ENCODE assay signal across 8 cellular contexts in the genomic region with DNA sequence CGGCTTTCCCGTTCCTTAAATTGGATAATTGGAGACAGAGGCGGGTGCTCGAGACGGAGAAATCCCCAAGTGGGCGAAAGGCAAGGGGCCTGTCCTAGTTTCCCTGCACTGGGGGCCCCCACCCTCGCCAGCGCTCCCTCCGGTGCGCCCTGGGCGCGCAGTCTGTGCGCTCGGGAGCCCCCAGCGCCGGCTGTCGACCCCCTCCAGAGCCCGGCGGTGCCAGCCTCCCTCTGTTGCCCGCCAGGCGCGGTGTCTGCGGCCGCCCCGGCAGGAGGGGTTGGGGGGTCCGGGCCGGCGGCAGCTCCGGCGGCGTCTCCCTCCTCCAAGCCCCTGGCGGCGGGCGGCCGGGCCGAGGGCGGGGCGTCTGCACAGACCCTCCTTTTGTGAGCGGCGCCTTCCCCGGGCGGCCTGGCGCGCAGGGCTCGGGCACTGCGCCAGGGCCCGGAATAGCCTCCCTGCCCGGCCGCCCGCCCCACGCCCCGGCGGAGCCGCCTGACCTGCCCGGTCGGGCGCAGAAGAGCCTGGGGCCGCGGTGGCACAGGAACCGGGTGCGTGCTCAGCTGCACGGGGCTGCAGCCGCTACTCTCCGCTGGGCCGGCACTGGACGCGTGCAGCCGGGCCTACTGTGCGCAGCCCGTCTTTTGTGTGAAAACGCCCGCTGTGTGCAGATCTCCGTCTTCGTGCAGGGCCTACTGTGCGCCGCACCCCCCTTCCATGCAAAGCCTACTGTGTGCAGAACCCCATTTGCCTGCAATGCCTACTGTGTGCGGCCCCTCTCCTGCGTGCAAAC. TPM values are rescaled to one million over a fixed set of nuclear protein-coding genes. Genes with fewer than 3 reads are reported as not detected.
DNase-seq lines count a peak whose midpoint lies in the region; ATAC-seq and TF ChIP-seq lines count a peak whose summit lies in the region.

No MANE protein-coding gene starts in this region.

- no peak for DNase-seq in activated CD4-positive, alpha-beta T cell treated with anti-CD3 and anti-CD28 coated beads, Interleukin-2, amount 10 ng/mL, durations not matched to agents 7 days and 5 days
- DNase-seq in activated CD4-positive, alpha-beta T cell treated with anti-CD3 and anti-CD28 coated beads, Interleukin-2, amount 50 U/mL, for 4 hours, result no peak
- no peak for DNase-seq in RWPE1 (ENCODE audit: low spot score)
- no peak for DNase-seq in pons (ENCODE audit: low spot score)
- no peak for DNase-seq in AML-193 (lab: John Stamatoyannopoulos, UW)

- peak overlapping the region; percentile 13 for H3K27ac Mint-ChIP-seq in activated CD4-positive, alpha-beta T cell treated with anti-CD3 and anti-CD28 coated beads, Interleukin-2, amount 10 ng/mL, durations not matched to agents 7 days and 5 days

- H3K4me3 Mint-ChIP-seq in activated CD4-positive, alpha-beta T cell treated with anti-CD3 and anti-CD28 coated beads, Interleukin-2, amount 10 ng/mL, durations not matched to agents 7 days and 5 days, result peak overlapping the region; percentile 10

- H3K27ac ChIP-seq in RWPE1 (peak overlapping the region; percentile 37; the same call in 1 of the 2 replicates), esophagus (ENCODE audit: low read depth in 2 of 2, low read length in 1 of 2) (peak overlapping the region; percentile 47 to 67), mucosa of rectum (ENCODE audit: low read depth in 2 of 2, low read length in 2 of 2) (peak overlapping the region; percentile 63 to 67)

- H3K9ac ChIP-seq in mucosa of rectum (ENCODE audit: low read depth in 1 of 2, low read length in 2 of 2), result peak overlapping the region; percentile 63 to 69

- H3K4me3 ChIP-seq in esophagus (ENCODE audit: low read depth in 1 of 2, low read length in 2 of 2), result peak overlapping the region; percentile 33 to 36
- H3K4me3 ChIP-seq in mucosa of rectum (ENCODE audit: low read length in 2 of 2), result peak overlapping the region; percentile 50 to 59

- H3K27me3 Mint-ChIP-seq in activated CD4-positive, alpha-beta T cell treated with anti-CD3 and anti-CD28 coated beads, Interleukin-2, amount 10 ng/mL, durations not matched to agents 7 days and 5 days, result peaks cover 48% of the 10 kb centered on the region

- TF ChIP-seq CTCF in RWPE1 (conservative IDR thresholded peaks at IDR 0.05; ENCODE audit: low read depth), result no peak

- H3K9me3 ChIP-seq in esophagus (ENCODE audit: control insufficient read depth in 2 of 2, insufficient read depth in 1 of 2, low read depth in 1 of 2, low read length in 1 of 2), result no peaks in the 10 kb centered on the region
- H3K9me3 ChIP-seq in mucosa of rectum (ENCODE audit: control insufficient read depth in 2 of 2, low read length in 2 of 2), result no peaks in the 10 kb centered on the region

- 2 to 4% methylated on average over 70 to 78 of the region's 78 CpGs for WGBS in esophagus, 2 donors

- peaks cover 4% of the 10 kb centered on the region for H3K36me3 Mint-ChIP-seq in activated CD4-positive, alpha-beta T cell treated with anti-CD3 and anti-CD28 coated beads, Interleukin-2, amount 10 ng/mL, durations not matched to agents 7 days and 5 days (ENCODE audit: low read depth)

- no peak for ATAC-seq in HG02885 (IDR thresholded peaks at IDR 0.05; ENCODE audit: poor library complexity, unreplicated experiment)

- CTCF ChIA-PET in activated CD4-positive, alpha-beta T cell treated with anti-CD3 and anti-CD28 coated beads, Interleukin-2, amount 10 ng/mL, durations not matched to agents 7 days and 5 days (lab: Charles Lee), result no interaction called here
- CTCF ChIA-PET in RWPE1 (lab: Yijun Ruan, JAX), result no interaction called here

- peaks cover 33% of the 10 kb centered on the region for H3K4me1 Mint-ChIP-seq in activated CD4-positive, alpha-beta T cell treated with anti-CD3 and anti-CD28 coated beads, Interleukin-2, amount 10 ng/mL, durations not matched to agents 7 days and 5 days

- H3K4me1 ChIP-seq in esophagus (ENCODE audit: control insufficient read depth in 2 of 2, insufficient read depth in 2 of 2, low read length in 1 of 2) (peaks cover 14 to 23% of the 10 kb centered on the region in 2 donors), mucosa of rectum (ENCODE audit: control insufficient read depth in 2 of 2, insufficient read depth in 2 of 2, low read length in 2 of 2) (peaks cover 28 to 39% of the 10 kb centered on the region in 2 donors)

- H3K9me3 Mint-ChIP-seq in activated CD4-positive, alpha-beta T cell treated with anti-CD3 and anti-CD28 coated beads, Interleukin-2, amount 10 ng/mL, durations not matched to agents 7 days and 5 days, result no peaks in the 10 kb centered on the region

- POLR2A ChIA-PET in activated CD4-positive, alpha-beta T cell treated with anti-CD3 and anti-CD28 coated beads, Interleukin-2, amount 10 ng/mL, durations not matched to agents 7 days and 5 days (lab: Charles Lee), result no interaction called here
- POLR2A ChIA-PET in RWPE1 (lab: Yijun Ruan, JAX; ENCODE audit: low non-redundant PET), result no interaction called here

- H3K36me3 ChIP-seq in esophagus (ENCODE audit: control insufficient read depth in 2 of 2, insufficient read depth in 2 of 2, low read length in 1 of 2) (no peaks in the 10 kb centered on the region), mucosa of rectum (ENCODE audit: control insufficient read depth in 2 of 2, insufficient read depth in 2 of 2, low read length in 2 of 2) (no peaks in the 10 kb centered on the region)

- H3K27me3 ChIP-seq in esophagus (ENCODE audit: control insufficient read depth in 1 of 2, insufficient read depth in 2 of 2, low read length in 2 of 2) (no peaks in the 10 kb centered on the region), mucosa of rectum (ENCODE audit: control insufficient read depth in 2 of 2, insufficient read depth in 2 of 2, low read length in 2 of 2) (peaks cover 0 to 6% of the 10 kb centered on the region in 2 donors)

RNA-seq across cellular contexts. Expression of a gene that starts 13.2 kb away (rescaled TPM):
- 10 to 100 TPM; 31.2 to 39.2 TPM for total RNA-seq in activated CD4-positive, alpha-beta T cell treated with anti-CD3 and anti-CD28 coated beads, Interleukin-2, amount 10 ng/mL, durations not matched to agents 7 days and 5 days
- polyA plus RNA-seq in esophagus, result 10 to 100 TPM; 37.6 to 62.6 TPM

RNA-seq across cellular contexts. Expression of a gene that starts 32.4 kb away (rescaled TPM):
- total RNA-seq in activated CD4-positive, alpha-beta T cell treated with anti-CD3 and anti-CD28 coated beads, Interleukin-2, amount 10 ng/mL, durations not matched to agents 7 days and 5 days, result 100 to 1,000 TPM; 101 to 113 TPM
- polyA plus RNA-seq in esophagus, result 10 to 100 TPM; 23.2 to 32.3 TPM
